In the genomic region with DNA sequence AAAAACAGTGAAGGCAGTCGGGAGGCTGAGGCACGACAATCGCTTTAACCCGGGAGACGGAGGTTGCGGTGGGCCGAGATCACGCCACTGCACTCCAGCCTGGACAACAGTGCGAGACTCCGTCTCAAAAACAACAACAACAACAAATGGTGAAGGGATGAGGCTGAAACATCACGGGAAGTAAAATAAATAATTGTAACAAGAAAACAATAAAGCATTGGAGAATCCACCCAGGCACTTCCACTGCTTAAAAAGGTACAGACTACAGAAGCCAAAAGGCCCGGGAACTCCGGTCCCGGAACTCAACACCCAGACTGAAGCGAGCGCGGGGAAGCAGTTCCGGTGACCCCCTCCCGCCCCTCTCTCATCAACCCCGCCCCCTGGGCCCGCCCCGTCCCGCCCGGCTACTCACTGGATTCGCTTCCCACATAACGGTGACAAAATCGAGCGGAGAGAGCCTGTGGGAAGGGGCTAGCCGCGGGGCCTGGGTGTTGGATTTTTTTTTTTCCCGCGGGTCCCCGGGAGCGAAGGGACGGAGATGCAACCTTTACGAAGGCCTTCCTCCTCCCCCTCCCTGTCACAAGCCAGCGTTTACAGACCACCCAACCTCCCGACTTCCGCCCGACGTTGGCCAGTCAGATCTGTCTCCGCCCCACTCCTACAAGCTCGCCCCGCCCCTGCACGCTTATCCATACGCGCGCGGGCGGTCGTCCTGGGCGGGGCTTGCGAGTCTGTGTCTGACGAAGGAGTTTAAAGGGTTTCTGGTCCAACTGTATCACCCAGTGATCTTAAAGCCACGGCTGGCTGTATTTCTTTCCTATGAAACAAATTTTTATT, we compare ENCODE assay signal across 8 cellular contexts. TPM values are rescaled to one million over a fixed set of nuclear protein-coding genes. Genes with fewer than 3 reads are reported as not detected.
DNase-seq lines count a peak whose midpoint lies in the region; ATAC-seq and TF ChIP-seq lines count a peak whose summit lies in the region.

A gene with protein sequence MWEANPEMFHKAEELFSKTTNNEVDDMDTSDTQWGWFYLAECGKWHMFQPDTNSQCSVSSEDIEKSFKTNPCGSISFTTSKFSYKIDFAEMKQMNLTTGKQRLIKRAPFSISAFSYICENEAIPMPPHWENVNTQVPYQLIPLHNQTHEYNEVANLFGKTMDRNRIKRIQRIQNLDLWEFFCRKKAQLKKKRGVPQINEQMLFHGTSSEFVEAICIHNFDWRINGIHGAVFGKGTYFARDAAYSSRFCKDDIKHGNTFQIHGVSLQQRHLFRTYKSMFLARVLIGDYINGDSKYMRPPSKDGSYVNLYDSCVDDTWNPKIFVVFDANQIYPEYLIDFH (minus strand): TSS at position 600 of the 837 bp plus-strand sequence. CDS start 170 bp downstream, at position 430.

- H3K36me3 ChIP-seq in KOPT-K1 (ENCODE audit: insufficient read depth, low read length) (no peaks in the 10 kb centered on the region), esophagus squamous epithelium (no peaks in the 10 kb centered on the region)

- TF ChIP-seq POLR2A in esophagus squamous epithelium (IDR thresholded peaks at IDR 0.05) = peak in 2 of 4 donors; percentile 15 to 26

- no peaks in the 10 kb centered on the region for H3K36me3 Mint-ChIP-seq in naive B cell
- H3K36me3 Mint-ChIP-seq in stimulated activated memory B cell treated with anti-CD40 and anti-IgM and Interleukin-4, amounts not matched to agents 10 μg/mL and 1 μg/mL and 100 μg/mL, for 72 hours = peaks cover 13% of the 10 kb centered on the region

- peak; percentile 95 for ATAC-seq in GM21786 (IDR thresholded peaks at IDR 0.05; ENCODE audit: unreplicated experiment)
- ATAC-seq in naive B cell (ENCODE audit: low read depth in 2 of 2) = peak; percentile 95
- ATAC-seq in stimulated activated memory B cell treated with anti-CD40 and anti-IgM and Interleukin-4, amounts not matched to agents 10 μg/mL and 1 μg/mL and 100 μg/mL, for 72 hours = peak; percentile 100

- TF ChIP-seq CTCF in esophagus squamous epithelium (IDR thresholded peaks at IDR 0.05) = no peak

- intact Hi-C loops in esophagus squamous epithelium (cut with DNase I) = no loop called here

- H3K27ac Mint-ChIP-seq in naive B cell = peak within 1 kb of the TSS; percentile 96 to 99 (median 98)
- H3K27ac Mint-ChIP-seq in stimulated activated memory B cell treated with anti-CD40 and anti-IgM and Interleukin-4, amounts not matched to agents 10 μg/mL and 1 μg/mL and 100 μg/mL, for 72 hours = peak within 1 kb of the TSS; percentile 96

- H3K9me3 Mint-ChIP-seq in naive B cell = no peaks in the 10 kb centered on the region
- no peaks in the 10 kb centered on the region for H3K9me3 Mint-ChIP-seq in stimulated activated memory B cell treated with anti-CD40 and anti-IgM and Interleukin-4, amounts not matched to agents 10 μg/mL and 1 μg/mL and 100 μg/mL, for 72 hours

- peaks cover 6 to 11% (median 6%) of the 10 kb centered on the region in 3 donors for H3K27me3 Mint-ChIP-seq in naive B cell
- H3K27me3 Mint-ChIP-seq in stimulated activated memory B cell treated with anti-CD40 and anti-IgM and Interleukin-4, amounts not matched to agents 10 μg/mL and 1 μg/mL and 100 μg/mL, for 72 hours = peaks cover 6% of the 10 kb centered on the region

- 0 to 1% methylated on average over 30 to 31 of the region's 55 CpGs for WGBS in esophagus squamous epithelium, 2 donors

- DNase-seq in DMS79 (lab: John Stamatoyannopoulos, UW) (peak; percentile 92), RKO (ENCODE audit: low spot score) (peak; percentile 96), activated T-helper 1 cell treated with Interleukin-2 at 50 U/mL for 16 hours (ENCODE audit: low read depth) (peak; percentile 96), esophagus squamous epithelium (lab: John Stamatoyannopoulos, UW) (peak; percentile 83), naive B cell (peak; percentile 96)

- peak within 1 kb of the TSS; percentile 50 to 83 (median 70) for H3K4me3 ChIP-seq in esophagus squamous epithelium

- H3K9me3 ChIP-seq in KOPT-K1 (ENCODE audit: insufficient read depth, low read length, poor library complexity, severe bottlenecking) (no peaks in the 10 kb centered on the region), esophagus squamous epithelium (no peaks in the 10 kb centered on the region)

- peak within 1 kb of the TSS; percentile 84 for H3K27ac ChIP-seq in KOPT-K1 (ENCODE audit: low read depth, low read length, poor library complexity, severe bottlenecking)
- H3K27ac ChIP-seq in esophagus squamous epithelium = peak within 1 kb of the TSS; percentile 77 to 94 (median 92)

- H3K4me1 Mint-ChIP-seq in naive B cell = peaks cover 41 to 54% (median 46%) of the 10 kb centered on the region in 3 donors
- peaks cover 49% of the 10 kb centered on the region for H3K4me1 Mint-ChIP-seq in stimulated activated memory B cell treated with anti-CD40 and anti-IgM and Interleukin-4, amounts not matched to agents 10 μg/mL and 1 μg/mL and 100 μg/mL, for 72 hours

- H3K4me1 ChIP-seq in esophagus squamous epithelium = peaks cover 3 to 37% (median 14%) of the 10 kb centered on the region in 3 donors

- H3K27me3 ChIP-seq in esophagus squamous epithelium = peaks cover 0 to 13% (median 0%) of the 10 kb centered on the region in 4 donors

- peak within 1 kb of the TSS; percentile 89 to 98 (median 96) for H3K4me3 Mint-ChIP-seq in naive B cell
- H3K4me3 Mint-ChIP-seq in stimulated activated memory B cell treated with anti-CD40 and anti-IgM and Interleukin-4, amounts not matched to agents 10 μg/mL and 1 μg/mL and 100 μg/mL, for 72 hours = peak within 1 kb of the TSS; percentile 98

RNA-seq across cellular contexts. Expression of the gene that starts here (rescaled TPM):
- 1 to 10 TPM in 3 of 4 donors, under 1 TPM in 1; 0.99 to 3.4 (median 2.7) TPM for total RNA-seq in esophagus squamous epithelium
- polyA plus RNA-seq in naive B cell (ENCODE audit: low read depth in 6 of 6) = 10 to 100 TPM in 1 of 6 donors, 1 to 10 TPM in 5; 6.5 to 10.5 (median 8.7) TPM

Comparison
In these comparisons a context has a peak if more than half of its experiments do, and no peak if none do; other contexts are left out.
1. Peak in every context shown above with its lines: DNase-seq, ATAC-seq, H3K4me3 ChIP-seq and H3K27ac ChIP-seq.